Comparison of ENCODE assay signal across 9 cellular contexts in genomic region chr6:43977404-43978111, GRCh38.
DNase-seq lines count a peak whose midpoint lies in the region; ATAC-seq and TF ChIP-seq lines count a peak whose summit lies in the region.
"Had no signal": no experiment of that assay in that cellular context is flagged by ENCODE, and none has a peak within 500 bp of the region (broad histone marks: within the 10 kb centered on the region; RNA-seq: fewer than 3 reads in every experiment).

No MANE protein-coding gene starts in this region.

- no peak overlapping the region for H3K4me2 ChIP-seq in neuronal stem cell (ENCODE audit: insufficient read depth, low read length, poor library complexity, severe bottlenecking)

- TF ChIP-seq CTCF in left ventricle myocardium inferior (IDR thresholded peaks at IDR 0.05; ENCODE audit: borderline replicate concordance), result no peak

- H3K14ac ChIP-seq in neuronal stem cell (ENCODE audit: low read length), result no peak overlapping the region

- no peak overlapping the region for H2BK15ac ChIP-seq in neuronal stem cell (ENCODE audit: low read length)

- H2AFZ ChIP-seq in neuronal stem cell (ENCODE audit: low read length), result no peak overlapping the region

- H2BK120ac ChIP-seq in neuronal stem cell (ENCODE audit: low read depth, low read length), result no peak overlapping the region

- no peak overlapping the region for H3K4me3 ChIP-seq in neuronal stem cell (ENCODE audit: low read length in 2 of 2)
- H3K4me3 ChIP-seq in left ventricle myocardium inferior, result no peak overlapping the region

- no peak overlapping the region for H3K9ac ChIP-seq in neuronal stem cell (ENCODE audit: low read depth, low read length, poor library complexity)

- no peak overlapping the region for H2BK12ac ChIP-seq in neuronal stem cell (ENCODE audit: low read length)

- H4K91ac ChIP-seq in neuronal stem cell (ENCODE audit: low read depth, low read length, poor library complexity), result no peak overlapping the region

- no peak overlapping the region for H3K23ac ChIP-seq in neuronal stem cell (ENCODE audit: low read depth, low read length, poor library complexity)

- no peak overlapping the region for H3K27ac ChIP-seq in neuronal stem cell (replicated peaks; ENCODE audit: low read length)
- no peak overlapping the region for H3K27ac ChIP-seq in left ventricle myocardium inferior (replicated peaks)

- ATAC-seq in GM18508 (IDR thresholded peaks at IDR 0.05; ENCODE audit: insufficient read depth, unreplicated experiment), result peak; percentile 66
- ATAC-seq: HCT116 had no signal

- WGBS in neuronal stem cell (ENCODE audit: extremely low coverage in 2 of 2, insufficient read length in 2 of 2, insufficient replicate concordance in 1 of 2), 2 donors, result no CpG with 5 or more reads among the region's 10 CpGs

- H2BK5ac ChIP-seq in neuronal stem cell (ENCODE audit: low read length), result no peak overlapping the region

- H4K8ac ChIP-seq in neuronal stem cell (ENCODE audit: low read depth, low read length), result no peak overlapping the region

- intact Hi-C loops in left ventricle myocardium inferior (cut with micrococcal nuclease), result no loop called here

- no peaks in the 10 kb centered on the region for H3K79me1 ChIP-seq in neuronal stem cell (ENCODE audit: low read depth, low read length)

- H3K27me3 ChIP-seq in neuronal stem cell (ENCODE audit: control insufficient read depth in 3 of 3, insufficient read depth in 3 of 3, low read depth in 1 of 3, low read length in 3 of 3) (peaks cover 0 to 58% (median 0%) of the 10 kb centered on the region in 3 experiments), left ventricle myocardium inferior (ENCODE audit: low read depth) (no peaks in the 10 kb centered on the region)

- H3K36me3 ChIP-seq in neuronal stem cell (replicated peaks in 1 of 2; ENCODE audit: control insufficient read depth in 2 of 2, insufficient read depth in 2 of 2, low read length in 2 of 2) (no peaks in the 10 kb centered on the region), left ventricle myocardium inferior (no peaks in the 10 kb centered on the region)

- peak; percentile 63 for DNase-seq in H4 (ENCODE audit: low spot score)
- peak; percentile 99 for DNase-seq in MV-4-11 (lab: John Stamatoyannopoulos, UW)
- peak; percentile 30 for DNase-seq in kidney tubule cell (ENCODE audit: low spot score)
- DNase-seq in neuronal stem cell (ENCODE audit: low spot score), result no peak
- DNase-seq in left ventricle myocardium inferior, result no peak
- DNase-seq in stimulated activated CD4-positive, alpha-beta T cell treated with anti-CD3 and anti-CD28 coated beads, Interleukin-15, amount 100 ng/mL, for 24 hours, result no peak
- no peak for DNase-seq in NCI-H69 (lab: John Stamatoyannopoulos, UW)

- peaks cover 3 to 5% of the 10 kb centered on the region in 2 donors for H3K9me3 ChIP-seq in neuronal stem cell (replicated peaks in 1 of 2; ENCODE audit: control insufficient read depth in 2 of 2, insufficient read depth in 1 of 2, low read depth in 1 of 2, low read length in 2 of 2)
- peaks cover 10% of the 10 kb centered on the region for H3K9me3 ChIP-seq in left ventricle myocardium inferior (replicated peaks)

- H3K4ac ChIP-seq in neuronal stem cell (ENCODE audit: low read length), result no peak overlapping the region

- H3K18ac ChIP-seq in neuronal stem cell (ENCODE audit: low read length), result no peak overlapping the region

- H3K4me1 ChIP-seq in neuronal stem cell (ENCODE audit: control insufficient read depth in 2 of 2, insufficient read depth in 1 of 2, low read depth in 1 of 2, low read length in 2 of 2), result no peaks in the 10 kb centered on the region
- H3K4me1 ChIP-seq in left ventricle myocardium inferior, result peaks cover 21% of the 10 kb centered on the region

- H2AK5ac ChIP-seq in neuronal stem cell (ENCODE audit: low read depth, low read length), result no peak overlapping the region

Comparison
In these comparisons a context has a peak if more than half of its experiments do, and no peak if none do; other contexts are left out.
1. DNase-seq: peak in H4 (single experiment), MV-4-11 (single experiment) and kidney tubule cell (single experiment); none in neuronal stem cell (single experiment), left ventricle myocardium inferior (single experiment), stimulated activated CD4-positive, alpha-beta T cell treated with anti-CD3 and anti-CD28 coated beads, Interleukin-15, amount 100 ng/mL, for 24 hours (single experiment) and NCI-H69 (single experiment).